ENCODE assay signal across 16 cellular contexts in the genomic region with DNA sequence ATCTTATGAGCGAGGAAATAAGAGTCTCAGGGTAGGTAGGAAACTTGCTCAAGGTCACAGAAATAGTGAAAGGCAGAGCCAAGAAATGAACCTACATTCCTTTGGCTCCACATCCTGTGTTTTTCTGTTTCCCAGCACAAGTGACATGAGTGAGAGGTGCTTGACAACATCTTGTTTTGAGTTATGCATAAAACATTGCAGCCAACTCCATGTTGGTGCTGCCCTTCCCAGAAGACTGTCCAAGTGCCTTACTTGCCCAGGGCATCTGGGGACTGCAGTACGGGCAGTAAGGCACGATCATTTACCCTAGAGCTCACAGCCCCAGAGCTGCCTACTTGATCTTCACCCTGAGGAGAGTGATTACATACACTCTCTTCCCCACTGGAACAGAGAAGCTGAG.
DNase-seq lines count a peak whose midpoint lies in the region; ATAC-seq and TF ChIP-seq lines count a peak whose summit lies in the region.
"Had no signal": no experiment of that assay in that cellular context is flagged by ENCODE, and none has a peak within 500 bp of the region (broad histone marks: within the 10 kb centered on the region; RNA-seq: fewer than 3 reads in every experiment).

No MANE protein-coding gene starts in this region.

- H3K4me3 ChIP-seq in gastroesophageal sphincter (no peak overlapping the region), lower lobe of right lung (no peak overlapping the region), thyroid gland (replicated peaks in 1 of 3) (no peak overlapping the region)
- H3K4me3 ChIP-seq: BLaER1, PC-9 had no signal

- peaks cover 3% of the 10 kb centered on the region for H3K36me3 Mint-ChIP-seq in chondrocyte (ENCODE audit: low read depth)
- H3K36me3 Mint-ChIP-seq: CD8-positive, alpha-beta memory T cell; IgD-negative memory B cell had no signal

- TF ChIP-seq POLR2A in gastroesophageal sphincter (IDR thresholded peaks at IDR 0.05) (no peak), thyroid gland (IDR thresholded peaks at IDR 0.05) (no peak)

- H3K27ac Mint-ChIP-seq in chondrocyte (ENCODE audit: unreplicated experiment) = peak overlapping the region; percentile 13
- H3K27ac Mint-ChIP-seq: CD8-positive, alpha-beta memory T cell; IgD-negative memory B cell had no signal

- TF ChIP-seq CTCF in chondrocyte (IDR thresholded peaks at IDR 0.05) = no peak
- TF ChIP-seq CTCF in gastroesophageal sphincter (IDR thresholded peaks at IDR 0.05) = no peak
- no peak for TF ChIP-seq CTCF in lower lobe of right lung (IDR thresholded peaks at IDR 0.05)
- TF ChIP-seq CTCF in thyroid gland (IDR thresholded peaks at IDR 0.05) = no peak
- no peak for TF ChIP-seq CTCF in GM13977 (IDR thresholded peaks at IDR 0.05; ENCODE audit: extremely low read depth, insufficient read depth, missing control alignments)

- TF ChIP-seq EP300 in gastroesophageal sphincter (IDR thresholded peaks at IDR 0.05) = no peak

- DNase-seq in chondrocyte (ENCODE audit: low spot score) = no peak
- no peak for DNase-seq in lower lobe of right lung
- DNase-seq in thyroid gland = peak in 1 of 2 donors; percentile 28
- no peak for DNase-seq in pons (ENCODE audit: low spot score)
- no peak for DNase-seq in stimulated activated CD4-positive, alpha-beta T cell treated with anti-CD3 and anti-CD28 coated beads, Interleukin-4, amount 100 ng/mL, for 4 hours
- DNase-seq in GM13977 (ENCODE audit: low spot score) = no peak
- DNase-seq: CD8-positive, alpha-beta memory T cell; MV-4-11; NCI-H1436; NCI-H2029 treated with DMSO at 0.1 percent for 48 hours; SK-N-SH had no signal

- in situ Hi-C loops in GM13977 (cut with MboI; ENCODE audit: low pct_unique_long_range_greater_than_20kb, low sequenced_read_pairs, unreplicated experiment) = no loop called here

- no peaks in the 10 kb centered on the region for H3K36me3 ChIP-seq in gastroesophageal sphincter
- no peaks in the 10 kb centered on the region for H3K36me3 ChIP-seq in lower lobe of right lung
- H3K36me3 ChIP-seq in thyroid gland = no peaks in the 10 kb centered on the region
- H3K36me3 ChIP-seq: BLaER1 had no signal

- H3K9me3 ChIP-seq in gastroesophageal sphincter = no peaks in the 10 kb centered on the region
- H3K9me3 ChIP-seq in lower lobe of right lung = no peaks in the 10 kb centered on the region
- no peaks in the 10 kb centered on the region for H3K9me3 ChIP-seq in thyroid gland
- H3K9me3 ChIP-seq: BLaER1, SK-N-SH had no signal

- H3K4me1 Mint-ChIP-seq in chondrocyte (ENCODE audit: low read depth) = peaks cover 60% of the 10 kb centered on the region
- H3K4me1 Mint-ChIP-seq: CD8-positive, alpha-beta memory T cell; IgD-negative memory B cell had no signal

- H3K27me3 ChIP-seq in gastroesophageal sphincter (no peaks in the 10 kb centered on the region), lower lobe of right lung (ENCODE audit: low read depth) (no peaks in the 10 kb centered on the region), thyroid gland (no peaks in the 10 kb centered on the region)
- H3K27me3 ChIP-seq: BLaER1 had no signal

- no peaks in the 10 kb centered on the region for H3K27me3 Mint-ChIP-seq in chondrocyte (ENCODE audit: low read depth)

- H3K4me3 Mint-ChIP-seq in chondrocyte (ENCODE audit: unreplicated experiment) = no peak overlapping the region
- H3K4me3 Mint-ChIP-seq: CD8-positive, alpha-beta memory T cell; IgD-negative memory B cell had no signal

- 51% methylated on average over 3 of the region's 3 CpGs; no CpG with 5 or more reads in 1 of the 2 donors for WGBS in gastroesophageal sphincter (ENCODE audit: low coverage in 1 of 2), 2 donors
- whole genome bisulfite sequencing in thyroid gland, 2 donors = 34 to 35% methylated on average over 3 of the region's 3 CpGs

- intact Hi-C loops in lower lobe of right lung (cut with DNase I) (no loop called here), thyroid gland (cut with DNase I) (no loop called here)

- ATAC-seq in gastroesophageal sphincter (no peak), lower lobe of right lung (peak; percentile 65 to 68), HG03469 (IDR thresholded peaks at IDR 0.05; ENCODE audit: unreplicated experiment) (no peak)

- H3K4me1 ChIP-seq in gastroesophageal sphincter (peaks cover 12 to 61% (median 18%) of the 10 kb centered on the region in 3 donors), lower lobe of right lung (no peaks in the 10 kb centered on the region), thyroid gland (peaks cover 44 to 71% of the 10 kb centered on the region in 2 donors)
- H3K4me1 ChIP-seq: BLaER1 had no signal

- H3K27ac ChIP-seq in gastroesophageal sphincter (peak overlapping the region; percentile 55 to 73 (median 65)), lower lobe of right lung (no peak overlapping the region), thyroid gland (peak overlapping the region; percentile 26 to 75 (median 67))
- H3K27ac ChIP-seq: BLaER1 had no signal

- H3K9me3 Mint-ChIP-seq in chondrocyte (ENCODE audit: low read depth) = no peaks in the 10 kb centered on the region
- H3K9me3 Mint-ChIP-seq: CD8-positive, alpha-beta memory T cell; IgD-negative memory B cell had no signal

Comparison
In these comparisons a context has a peak if more than half of its experiments do, and no peak if none do; other contexts are left out.
1. ATAC-seq: peak in lower lobe of right lung (2 of 2); none in gastroesophageal sphincter (single experiment) and HG03469 (single experiment).